ENCODE assay signal across 8 cellular contexts in the genomic region with DNA sequence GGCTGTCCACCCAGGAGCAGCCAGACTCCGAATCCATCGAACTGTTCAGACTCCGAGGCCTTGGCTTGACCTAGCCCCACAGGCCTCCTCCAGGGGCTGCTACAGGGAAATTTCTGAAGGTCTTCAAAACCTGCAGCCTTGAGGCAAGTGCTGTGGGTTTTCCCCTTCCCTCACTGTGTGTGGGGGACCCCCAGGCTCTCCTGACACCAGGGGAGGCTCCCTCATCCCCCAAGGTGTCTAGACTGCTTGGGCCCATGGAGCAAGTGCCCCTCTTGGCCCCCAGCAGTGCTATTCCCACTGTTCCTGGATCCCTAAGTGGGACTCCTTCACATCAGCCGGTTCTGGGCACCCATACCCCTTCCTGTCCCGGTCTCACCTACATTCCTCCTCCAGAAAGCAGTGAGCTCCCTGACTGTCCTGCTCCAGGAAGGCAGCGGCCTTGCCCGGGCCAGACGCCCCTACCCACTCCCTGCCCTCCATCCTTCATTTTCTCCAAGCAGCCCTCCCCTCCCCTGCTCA. TPM values are rescaled to one million over a fixed set of nuclear protein-coding genes. Genes with fewer than 3 reads are reported as not detected.
A peak's percentile ranks its signal among the peaks of the same experiment; 100 is the strongest.
DNase-seq lines count a peak whose midpoint lies in the region; ATAC-seq and TF ChIP-seq lines count a peak whose summit lies in the region.

No MANE protein-coding gene starts in this region.

- no peak for TF ChIP-seq POLR2A in transverse colon (IDR thresholded peaks at IDR 0.05)

- H3K27ac Mint-ChIP-seq in brain: peak overlapping the region; percentile 28 to 94 (median 63)

- intact Hi-C loops in transverse colon (cut with DNase I; ENCODE audit: low total_unique reads): no loop called here

- peaks cover 36% of the 10 kb centered on the region for H3K4me1 Mint-ChIP-seq in brain

- peak overlapping the region in 1 of 2 experiments; percentile 74 for H3K23ac ChIP-seq in mesenchymal stem cell (ENCODE audit: low read length in 2 of 2)

- peaks cover 31% of the 10 kb centered on the region for H3K4me1 ChIP-seq in mesenchymal stem cell (ENCODE audit: control insufficient read depth, insufficient read depth, low read depth, low read length)
- H3K4me1 ChIP-seq in transverse colon: peaks cover 15 to 51% (median 38%) of the 10 kb centered on the region in 4 donors

- peak overlapping the region; percentile 34 for H4K91ac ChIP-seq in mesenchymal stem cell (ENCODE audit: low read length)

- no peak for ATAC-seq in HG02623 (IDR thresholded peaks at IDR 0.05; ENCODE audit: unreplicated experiment)

- H3K27me3 Mint-ChIP-seq in brain: peaks cover 5% of the 10 kb centered on the region

- H3K36me3 ChIP-seq in mesenchymal stem cell (ENCODE audit: control insufficient read depth in 1 of 2, insufficient read depth in 2 of 2, low read depth in 1 of 2, low read length in 2 of 2) (peaks cover 8 to 10% of the 10 kb centered on the region in 2 experiments), transverse colon (no peaks in the 10 kb centered on the region)

- peak; percentile 26 for DNase-seq in activated T-cell treated with anti-CD3 and anti-CD28 coated beads, Interleukin-2, amount 50 U/mL, for 1 hour
- no peak for DNase-seq in activated T-cell treated with anti-CD3 and anti-CD28 coated beads, Interleukin-2, amount 50 U/mL, for 48 hours
- DNase-seq in mesenchymal stem cell (no peak), transverse colon (no peak), superior temporal gyrus (ENCODE audit: extremely low spot score) (no peak)
- DNase-seq in NK-92 treated with Interleukin-12 subunit alpha and Interleukin-12 subunit beta, amount 100 ng/mL, for 24 hours (lab: John Stamatoyannopoulos, UW): no peak

- H3K36me3 Mint-ChIP-seq in brain: no peaks in the 10 kb centered on the region

- H3K4me3 Mint-ChIP-seq in brain: peak overlapping the region; percentile 82 to 90 (median 88)

- peak overlapping the region; percentile 74 to 89 for H3K4me3 ChIP-seq in mesenchymal stem cell (ENCODE audit: insufficient read depth in 1 of 2, low read depth in 1 of 2, low read length in 2 of 2)
- peak overlapping the region; percentile 44 to 62 (median 54) for H3K4me3 ChIP-seq in transverse colon

- peak overlapping the region; percentile 71 to 84 for H3K4ac ChIP-seq in mesenchymal stem cell (ENCODE audit: low read depth in 1 of 2, low read length in 2 of 2)

- peak overlapping the region in 1 of 2 experiments; percentile 94 for H3K14ac ChIP-seq in mesenchymal stem cell (ENCODE audit: low read length in 2 of 2)

- H2AFZ ChIP-seq in mesenchymal stem cell (ENCODE audit: low read depth, low read length): peak overlapping the region; percentile 73

- H2BK5ac ChIP-seq in mesenchymal stem cell (ENCODE audit: low read depth, low read length, poor library complexity, severe bottlenecking): peak overlapping the region; percentile 53

- H3K27ac ChIP-seq in mesenchymal stem cell (ENCODE audit: low read length, poor library complexity, severe bottlenecking): peak overlapping the region; percentile 30
- peak overlapping the region; percentile 73 to 79 (median 76) for H3K27ac ChIP-seq in transverse colon

- H3K18ac ChIP-seq in mesenchymal stem cell (ENCODE audit: low read depth in 1 of 2, low read length in 2 of 2): peak overlapping the region; percentile 91 to 94

- peak overlapping the region; percentile 63 for H2AK5ac ChIP-seq in mesenchymal stem cell (ENCODE audit: low read length, severe bottlenecking)

- WGBS in mesenchymal stem cell: 43% methylated on average over 8 of the region's 8 CpGs
- 14 to 27% methylated on average over 4 to 8 of the region's 8 CpGs for WGBS in transverse colon (ENCODE audit: low coverage in 1 of 2), 2 donors

- H3K79me1 ChIP-seq in mesenchymal stem cell (replicated peaks; ENCODE audit: low read length, poor library complexity, severe bottlenecking): peaks cover 25% of the 10 kb centered on the region

- H2BK120ac ChIP-seq in mesenchymal stem cell (ENCODE audit: low read depth, low read length): no peak overlapping the region

- H3K9ac ChIP-seq in mesenchymal stem cell (ENCODE audit: low read length): peak overlapping the region; percentile 88

- H3K4me2 ChIP-seq in mesenchymal stem cell (ENCODE audit: low read length, poor library complexity, severe bottlenecking): peak overlapping the region; percentile 86

- in situ Hi-C loops in transverse colon (cut with MboI; ENCODE audit: low pct_ligation_motif_present in 1 of 4, low pct_unique_long_range_greater_than_20kb in 1 of 4, low sequenced_read_pairs in 3 of 4): no loop called here

- H2BK12ac ChIP-seq in mesenchymal stem cell (ENCODE audit: low read length in 2 of 2): peak overlapping the region; percentile 28 to 92

- TF ChIP-seq CTCF in brain (conservative IDR thresholded peaks at IDR 0.05) (no peak), transverse colon (IDR thresholded peaks at IDR 0.05) (no peak)

- H2BK15ac ChIP-seq in mesenchymal stem cell (ENCODE audit: low read depth, poor library complexity, severe bottlenecking): no peak overlapping the region

- H3K9me3 ChIP-seq in mesenchymal stem cell (ENCODE audit: control insufficient read depth, low read length) (no peaks in the 10 kb centered on the region), transverse colon (no peaks in the 10 kb centered on the region)

- no peak for TF ChIP-seq EP300 in transverse colon (IDR thresholded peaks at IDR 0.05; ENCODE audit: low read depth)

- H3K27me3 ChIP-seq in mesenchymal stem cell (ENCODE audit: control insufficient read depth in 1 of 2, insufficient read depth in 1 of 2, low read length in 2 of 2) (no peaks in the 10 kb centered on the region), transverse colon (no peaks in the 10 kb centered on the region)

- no peaks in the 10 kb centered on the region for H3K9me3 Mint-ChIP-seq in brain

- H4K8ac ChIP-seq in mesenchymal stem cell (ENCODE audit: low read length): peak overlapping the region; percentile 29

RNA-seq across cellular contexts. Expression of a gene that starts 0.8 kb away (rescaled TPM):
- polyA plus RNA-seq in brain (ENCODE audit: insufficient read depth, low read depth, low replicate concordance): 7.7 TPM
- 10.5 TPM for polyA plus RNA-seq in mesenchymal stem cell (2013, experiment 1 of 2)
- polyA plus RNA-seq in mesenchymal stem cell (2013, experiment 2 of 2): 10.0 TPM
- 1 to 10 TPM in 3 of 4 donors, not detected in 1; 2.0 to 2.4 (median 2.4) TPM for total RNA-seq in transverse colon

RNA-seq across cellular contexts. Expression of a gene that starts 15.4 kb away (rescaled TPM):
- 2.8 TPM for polyA plus RNA-seq in brain (ENCODE audit: insufficient read depth, low read depth, low replicate concordance)
- polyA plus RNA-seq in mesenchymal stem cell (2013, experiment 1 of 2): 0.73 TPM
- 0.89 TPM for polyA plus RNA-seq in mesenchymal stem cell (2013, experiment 2 of 2)
- total RNA-seq in transverse colon: under 1 TPM in 1 of 4 donors, not detected in 3; 0.41 TPM

RNA-seq across cellular contexts. Expression of a gene that starts 31.5 kb away (rescaled TPM):
- 3,158 TPM for polyA plus RNA-seq in brain (ENCODE audit: insufficient read depth, low read depth, low replicate concordance)
- polyA plus RNA-seq in mesenchymal stem cell (2013, experiment 1 of 2): 158 TPM
- polyA plus RNA-seq in mesenchymal stem cell (2013, experiment 2 of 2): 158 TPM
- 10 to 100 TPM in 3 of 4 donors, 1 to 10 TPM in 1; 6.4 to 24.3 (median 16.5) TPM for total RNA-seq in transverse colon

RNA-seq across cellular contexts. Expression of a gene that starts 54.9 kb away (rescaled TPM):
- 81.4 TPM for polyA plus RNA-seq in brain (ENCODE audit: insufficient read depth, low read depth, low replicate concordance)
- 49.9 TPM for polyA plus RNA-seq in mesenchymal stem cell (2013, experiment 1 of 2)
- 50.5 TPM for polyA plus RNA-seq in mesenchymal stem cell (2013, experiment 2 of 2)
- total RNA-seq in transverse colon: 100 to 1,000 TPM in 1 of 4 donors, 10 to 100 TPM in 3; 73.2 to 125 (median 93.6) TPM
